In the genomic region with DNA sequence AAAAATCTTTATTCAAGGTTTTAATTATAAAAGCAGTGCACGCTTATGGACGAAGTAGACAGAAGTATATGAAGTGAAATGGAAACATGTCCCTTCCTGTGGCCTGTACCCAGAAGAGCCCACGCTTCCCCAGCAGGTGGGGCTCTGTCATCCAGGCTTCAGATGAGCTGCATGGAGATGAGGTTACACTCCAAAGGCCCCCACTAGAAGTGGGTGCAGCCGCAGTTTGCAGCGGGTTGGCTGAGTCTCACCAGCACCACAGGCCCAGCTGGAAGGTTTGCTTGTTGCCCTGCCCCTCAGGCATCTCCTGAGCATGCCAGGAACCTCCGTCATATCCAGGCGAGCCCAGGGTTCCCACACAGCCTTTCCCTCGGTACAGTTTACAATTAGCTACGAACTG, we compare ENCODE assay signal across 11 cellular contexts. TPM values are rescaled to one million over a fixed set of nuclear protein-coding genes. Genes with fewer than 3 reads are reported as not detected.
DNase-seq lines count a peak whose midpoint lies in the region; ATAC-seq and TF ChIP-seq lines count a peak whose summit lies in the region.
"Had no signal": no experiment of that assay in that cellular context is flagged by ENCODE, and none has a peak within 500 bp of the region (broad histone marks: within the 10 kb centered on the region; RNA-seq: fewer than 3 reads in every experiment).

No MANE protein-coding gene starts in this region.

- no peaks in the 10 kb centered on the region for H3F3A ChIP-seq in OCI-LY1 (ENCODE audit: insufficient read depth, low read length)

- intact Hi-C loops in colonic mucosa (cut with DNase I): no loop called here

- H3K27ac ChIP-seq in 22Rv1 (no peak overlapping the region), OCI-LY1 (ENCODE audit: low read depth, low read length, poor library complexity, severe bottlenecking) (no peak overlapping the region), colonic mucosa (no peak overlapping the region)
- H3K27ac ChIP-seq: esophagus squamous epithelium had no signal

- H3K4me1 ChIP-seq in OCI-LY1 (ENCODE audit: insufficient read depth, low read length, severe bottlenecking) (no peaks in the 10 kb centered on the region), colonic mucosa (no peaks in the 10 kb centered on the region)
- H3K4me1 ChIP-seq: esophagus squamous epithelium had no signal

- no peak overlapping the region for H3K4me2 ChIP-seq in OCI-LY1 (ENCODE audit: low read length)

- H3K36me3 ChIP-seq in GM06990 (ENCODE audit: control insufficient read depth, insufficient read depth, low read length) (no peaks in the 10 kb centered on the region), OCI-LY1 (ENCODE audit: insufficient read depth, low read length) (no peaks in the 10 kb centered on the region), colonic mucosa (no peaks in the 10 kb centered on the region)
- H3K36me3 ChIP-seq: esophagus squamous epithelium had no signal

- H3K9me3 ChIP-seq in OCI-LY1 (ENCODE audit: low read length): 0 out of 2 replicates have a peak, but pooled peaks cover 4% of the 10 kb centered on the region
- H3K9me3 ChIP-seq in colonic mucosa: no peaks in the 10 kb centered on the region
- H3K9me3 ChIP-seq: esophagus squamous epithelium had no signal

- peak; percentile 41 for TF ChIP-seq CTCF in 22Rv1 (IDR thresholded peaks at IDR 0.05)
- TF ChIP-seq CTCF in GM06990 (IDR thresholded peaks at IDR 0.05; ENCODE audit: insufficient read depth, low read length, poor library complexity, severe bottlenecking): peak; percentile 56
- TF ChIP-seq CTCF in OCI-LY1 (IDR thresholded peaks at IDR 0.05; ENCODE audit: low read length): peak; percentile 24; the same call in 1 of the 2 replicates
- peak; percentile 29 for TF ChIP-seq CTCF in foreskin fibroblast (IDR thresholded peaks at IDR 0.05; ENCODE audit: low read depth, low read length)
- TF ChIP-seq CTCF in omental fat pad (IDR thresholded peaks at IDR 0.05): no peak
- no peak for TF ChIP-seq CTCF in colonic mucosa (IDR thresholded peaks at IDR 0.05)

- ATAC-seq in omental fat pad (ENCODE audit: low FRiP score) (no peak), GM19455 (IDR thresholded peaks at IDR 0.05; ENCODE audit: unreplicated experiment) (no peak)
- ATAC-seq: activated T-helper 17 cell treated with anti-CD3 and anti-CD28 coated beads, Interleukin-2, amount 50 U/mL, for 72 hours had no signal

- H3K9ac ChIP-seq in OCI-LY1 (ENCODE audit: low read length): no peak overlapping the region
- H3K9ac ChIP-seq in colonic mucosa (ENCODE audit: low read depth in 2 of 2, low read length in 2 of 2): no peak overlapping the region

- H3K79me2 ChIP-seq in OCI-LY1 (ENCODE audit: insufficient read depth, low read length): no peaks in the 10 kb centered on the region

- H3K9me2 ChIP-seq in OCI-LY1 (ENCODE audit: low read depth, low read length): no peaks in the 10 kb centered on the region

- H4K20me1 ChIP-seq in OCI-LY1 (ENCODE audit: insufficient read depth, low read length): no peaks in the 10 kb centered on the region

- DNase-seq in GM06990 (ENCODE audit: extremely low read depth, insufficient read length): no peak
- DNase-seq in foreskin fibroblast: no peak
- DNase-seq in H4 (ENCODE audit: low spot score): no peak
- no peak for DNase-seq in omental fat pad (ENCODE audit: low spot score)
- no peak for DNase-seq in colonic mucosa
- DNase-seq: DMS153, esophagus squamous epithelium had no signal

- H3K4me3 ChIP-seq in GM06990 (replicated peaks; ENCODE audit: low read depth, low read length): no peak overlapping the region
- no peak overlapping the region for H3K4me3 ChIP-seq in OCI-LY1 (ENCODE audit: low read depth, low read length, poor library complexity, severe bottlenecking)
- H3K4me3 ChIP-seq in foreskin fibroblast (ENCODE audit: low read depth in 1 of 2, low read length in 2 of 2): no peak overlapping the region
- H3K4me3 ChIP-seq in colonic mucosa: no peak overlapping the region
- H3K4me3 ChIP-seq: esophagus squamous epithelium had no signal

- H3K27me3 ChIP-seq in GM06990 (replicated peaks; ENCODE audit: control insufficient read depth, insufficient read depth, low read length): no peaks in the 10 kb centered on the region; the same call in 1 of the 2 replicates
- H3K27me3 ChIP-seq in OCI-LY1 (ENCODE audit: insufficient read depth, low read length): no peaks in the 10 kb centered on the region
- no peaks in the 10 kb centered on the region for H3K27me3 ChIP-seq in colonic mucosa

- no peak overlapping the region for H2AFZ ChIP-seq in OCI-LY1 (ENCODE audit: low read length)

RNA-seq across cellular contexts. Expression of a gene that starts 33.1 kb away (rescaled TPM):
- total RNA-seq in H4 (2014; rRNA removed; shearing (Covaris generic)): not detected in 2 replicates
- total RNA-seq in omental fat pad: not detected
- total RNA-seq in colonic mucosa: not detected
- total RNA-seq: activated T-helper 17 cell treated with anti-CD3 and anti-CD28 coated beads, Interleukin-2, amount 50 U/mL, for 72 hours; esophagus squamous epithelium had no signal

Comparison
In these comparisons a context has a peak if more than half of its experiments do, and no peak if none do; other contexts are left out.
1. CTCF ChIP-seq: peak in 22Rv1 (single experiment), GM06990 (single experiment), OCI-LY1 (single experiment) and foreskin fibroblast (single experiment); none in omental fat pad (0 of 3) and colonic mucosa (single experiment).